In genomic region chr5:38695021-38695961, GRCh38 we compare ENCODE assay signal across 14 cellular contexts.
A peak's percentile ranks its signal among the peaks of the same experiment; 100 is the strongest.
DNase-seq lines count a peak whose midpoint lies in the region; ATAC-seq and TF ChIP-seq lines count a peak whose summit lies in the region.
"Had no signal": no experiment of that assay in that cellular context is flagged by ENCODE, and none has a peak within 500 bp of the region (broad histone marks: within the 10 kb centered on the region; RNA-seq: fewer than 3 reads in every experiment).

No MANE protein-coding gene starts in this region.

- no peaks in the 10 kb centered on the region for H3K9me3 Mint-ChIP-seq in activated naive CD4-positive, alpha-beta T cell treated with anti-CD3 and anti-CD28 coated beads, Interleukin-2, amount 10 ng/mL, durations not matched to agents 7 days and 5 days
- H3K9me3 Mint-ChIP-seq: CD8-positive, alpha-beta T cell; stimulated activated naive CD8-positive, alpha-beta T cell treated with anti-CD3 and anti-CD28 coated beads, Interleukin-15, Interleukin-2, amounts not matched to agents 100 ng/mL and 50 ng/mL, for 24 hours had no signal

- H3K27ac Mint-ChIP-seq in activated naive CD4-positive, alpha-beta T cell treated with anti-CD3 and anti-CD28 coated beads, Interleukin-2, amount 10 ng/mL, durations not matched to agents 7 days and 5 days = no peak overlapping the region
- H3K27ac Mint-ChIP-seq: CD8-positive, alpha-beta T cell; stimulated activated naive CD8-positive, alpha-beta T cell treated with anti-CD3 and anti-CD28 coated beads, Interleukin-15, Interleukin-2, amounts not matched to agents 100 ng/mL and 50 ng/mL, for 24 hours had no signal

- H3K4me3 ChIP-seq in retinal pigment epithelial cell (ENCODE audit: low read length) = no peak overlapping the region
- H3K4me3 ChIP-seq: adrenal gland, ovary, SJCRH30 had no signal

- H3K36me3 Mint-ChIP-seq in activated naive CD4-positive, alpha-beta T cell treated with anti-CD3 and anti-CD28 coated beads, Interleukin-2, amount 10 ng/mL, durations not matched to agents 7 days and 5 days = no peaks in the 10 kb centered on the region
- H3K36me3 Mint-ChIP-seq: CD8-positive, alpha-beta T cell had no signal

- H3K27me3 Mint-ChIP-seq in activated naive CD4-positive, alpha-beta T cell treated with anti-CD3 and anti-CD28 coated beads, Interleukin-2, amount 10 ng/mL, durations not matched to agents 7 days and 5 days = peaks cover 8% of the 10 kb centered on the region

- DNase-seq in NCI-H82 (lab: John Stamatoyannopoulos, UW) (peak; percentile 3), NCI-H82 treated with DMSO at 0.1 percent for 48 hours (lab: John Stamatoyannopoulos, UW; ENCODE audit: unreplicated experiment) (no peak), kidney tubule cell (ENCODE audit: low spot score) (peak; percentile 15), retinal pigment epithelial cell (ENCODE audit: low read depth) (peak; percentile 58)
- DNase-seq in activated naive CD4-positive, alpha-beta T cell treated with Interleukin-2 at 50 U/mL for 16 hours = no peak
- DNase-seq in activated naive CD4-positive, alpha-beta T cell treated with anti-CD3 and anti-CD28 coated beads, Interleukin-2, amount 10 ng/mL, durations not matched to agents 7 days and 5 days = no peak
- DNase-seq: activated CD4-positive, alpha-beta T cell treated with anti-CD3 and anti-CD28 coated beads, Interleukin-2, amount 50 U/mL, for 4 hours; adrenal gland; CD8-positive, alpha-beta T cell had no signal

- H3K4me1 Mint-ChIP-seq in activated naive CD4-positive, alpha-beta T cell treated with anti-CD3 and anti-CD28 coated beads, Interleukin-2, amount 10 ng/mL, durations not matched to agents 7 days and 5 days = no peaks in the 10 kb centered on the region

- no peak for ATAC-seq in HG02938 (IDR thresholded peaks at IDR 0.05; ENCODE audit: unreplicated experiment)
- ATAC-seq: CD8-positive, alpha-beta T cell had no signal

- CTCF ChIA-PET in activated naive CD4-positive, alpha-beta T cell treated with anti-CD3 and anti-CD28 coated beads, Interleukin-2, amount 10 ng/mL, durations not matched to agents 7 days and 5 days (lab: Charles Lee) = no interaction called here

- no peak overlapping the region for H3K4me3 Mint-ChIP-seq in activated naive CD4-positive, alpha-beta T cell treated with anti-CD3 and anti-CD28 coated beads, Interleukin-2, amount 10 ng/mL, durations not matched to agents 7 days and 5 days
- H3K4me3 Mint-ChIP-seq: CD8-positive, alpha-beta T cell; stimulated activated naive CD8-positive, alpha-beta T cell treated with anti-CD3 and anti-CD28 coated beads, Interleukin-15, Interleukin-2, amounts not matched to agents 100 ng/mL and 50 ng/mL, for 24 hours had no signal

- no peak for TF ChIP-seq CTCF in retinal pigment epithelial cell (conservative IDR thresholded peaks at IDR 0.05; ENCODE audit: low read depth, low read length)

TF ChIP-seq in PFSK-1, 5 proteins besides CTCF, POLR2A, EP300 and RAD21:
- TF ChIP-seq REST (IDR thresholded peaks at IDR 0.05; ENCODE audit: insufficient read depth in 1 of 2, low read depth in 2 of 2, low read length in 2 of 2) (peak in 1 of 2 experiments; percentile 32; a peak in 1 of 4 replicates), POLR2AphosphoS5 (IDR thresholded peaks at IDR 0.05; ENCODE audit: low read depth, low read length) (peak; percentile 56; the same call in 1 of the 2 replicates), TAF1 (IDR thresholded peaks at IDR 0.05; ENCODE audit: borderline replicate concordance, insufficient read depth, low read length) (peak; percentile 59; the same call in 1 of the 2 replicates), SIN3A (IDR thresholded peaks at IDR 0.05; ENCODE audit: borderline replicate concordance, insufficient read depth, low read length) (0 out of 2 replicates have a peak, but pooled peaks have one; percentile 17), FOXP2 (optimal IDR thresholded peaks at IDR 0.05; ENCODE audit: borderline replicate concordance, extremely low read depth, extremely low read length, insufficient read depth) (peak; percentile 10)

Comparison
In these comparisons a context has a peak if more than half of its experiments do, and no peak if none do; other contexts are left out.
1. DNase-seq: peak in NCI-H82 (single experiment), kidney tubule cell (single experiment) and retinal pigment epithelial cell (single experiment); none in NCI-H82 treated with DMSO at 0.1 percent for 48 hours (single experiment), activated naive CD4-positive, alpha-beta T cell treated with Interleukin-2 at 50 U/mL for 16 hours (single experiment) and activated naive CD4-positive, alpha-beta T cell treated with anti-CD3 and anti-CD28 coated beads, Interleukin-2, amount 10 ng/mL, durations not matched to agents 7 days and 5 days (single experiment).